ENCODE assay signal across 10 cellular contexts in genomic region chr2:149595069-149595963, GRCh38. TPM values are rescaled to one million over a fixed set of nuclear protein-coding genes. Genes with fewer than 3 reads are reported as not detected.
DNase-seq lines count a peak whose midpoint lies in the region; ATAC-seq, FAIRE-seq and TF ChIP-seq lines count a peak whose summit lies in the region.
"Had no signal": no experiment of that assay in that cellular context is flagged by ENCODE, and none has a peak within 500 bp of the region (broad histone marks: within the 10 kb centered on the region; RNA-seq: fewer than 3 reads in every experiment).

No MANE protein-coding gene starts in this region.

- no peaks in the 10 kb centered on the region for H3K36me3 Mint-ChIP-seq in activated T-helper 17 cell treated with anti-CD3 and anti-CD28 coated beads, Interleukin-2, amount 50 U/mL, for 72 hours (ENCODE audit: low read depth)
- H3K36me3 Mint-ChIP-seq: CD4-positive, CD25-positive, alpha-beta regulatory T cell had no signal

- H3K27me3 Mint-ChIP-seq in activated T-helper 17 cell treated with anti-CD3 and anti-CD28 coated beads, Interleukin-2, amount 50 U/mL, for 72 hours, result peaks cover 17% of the 10 kb centered on the region

- no peak overlapping the region for H3K27ac Mint-ChIP-seq in activated T-helper 17 cell treated with anti-CD3 and anti-CD28 coated beads, Interleukin-2, amount 50 U/mL, for 72 hours

- H3K4me3 Mint-ChIP-seq in activated T-helper 17 cell treated with anti-CD3 and anti-CD28 coated beads, Interleukin-2, amount 50 U/mL, for 72 hours, result no peak overlapping the region

- peak; percentile 56 for ATAC-seq in SK-N-SH treated with all-trans-retinoic acid at 6 μM for 48 hours
- no peak for ATAC-seq in activated T-helper 17 cell treated with anti-CD3 and anti-CD28 coated beads, Interleukin-2, amount 50 U/mL, for 72 hours (replicated peaks)
- no peak for ATAC-seq in HG03108 (IDR thresholded peaks at IDR 0.05; ENCODE audit: unreplicated experiment)

- H3K4me3 ChIP-seq in fibroblast of the aortic adventitia (ENCODE audit: low read depth, low read length), result no peak overlapping the region

- TF ChIP-seq POLR2A in H54 (IDR thresholded peaks at IDR 0.05; ENCODE audit: low read depth, low read length), result no peak

- H3K4me1 Mint-ChIP-seq in activated T-helper 17 cell treated with anti-CD3 and anti-CD28 coated beads, Interleukin-2, amount 50 U/mL, for 72 hours, result peaks cover 6% of the 10 kb centered on the region

- DNase-seq in A172 (ENCODE audit: low spot score) (peak; percentile 36), H54 (ENCODE audit: insufficient read length, low spot score) (no peak), fibroblast of the aortic adventitia (ENCODE audit: low read depth) (peak; percentile 63), ecto neural progenitor cell (ENCODE audit: low spot score) (no peak)
- no peak for DNase-seq in stimulated activated CD4-positive, alpha-beta T cell treated with anti-CD3 and anti-CD28 coated beads, Interleukin-2, amount 100 ng/mL, for 24 hours
- DNase-seq: CD4-positive, CD25-positive, alpha-beta regulatory T cell; SIG-M5 had no signal

- FAIRE-seq in H54 (lab: Jason Lieb, UNC), result peak; percentile 82

- peak; percentile 57 for TF ChIP-seq CTCF in fibroblast of the aortic adventitia (IDR thresholded peaks at IDR 0.05; ENCODE audit: insufficient read depth, low read length)

- H3K9me3 Mint-ChIP-seq in activated T-helper 17 cell treated with anti-CD3 and anti-CD28 coated beads, Interleukin-2, amount 50 U/mL, for 72 hours, result no peaks in the 10 kb centered on the region
- H3K9me3 Mint-ChIP-seq: CD4-positive, CD25-positive, alpha-beta regulatory T cell had no signal

TF ChIP-seq in SK-N-SH treated with all-trans-retinoic acid at 6 μM for 48 hours, 23 proteins besides CTCF, POLR2A, EP300 and RAD21:
- TF ChIP-seq SNAI2 (CRISPR knock-in tag; IDR thresholded peaks at IDR 0.05) (no peak), CREB5 (CRISPR knock-in tag; IDR thresholded peaks at IDR 0.05; ENCODE audit: low read depth) (no peak), PPARA (CRISPR knock-in tag; IDR thresholded peaks at IDR 0.05; ENCODE audit: borderline replicate concordance) (no peak), TOX (CRISPR knock-in tag; IDR thresholded peaks at IDR 0.05; ENCODE audit: borderline replicate concordance) (no peak), BACH2 (CRISPR knock-in tag; IDR thresholded peaks at IDR 0.05; ENCODE audit: borderline replicate concordance) (no peak), CSDC2 (CRISPR knock-in tag; IDR thresholded peaks at IDR 0.05) (no peak), ZFP30 (CRISPR knock-in tag; IDR thresholded peaks at IDR 0.05) (no peak), GLIS3 (CRISPR knock-in tag; IDR thresholded peaks at IDR 0.05) (no peak)
- TF ChIP-seq, protein P1, sequence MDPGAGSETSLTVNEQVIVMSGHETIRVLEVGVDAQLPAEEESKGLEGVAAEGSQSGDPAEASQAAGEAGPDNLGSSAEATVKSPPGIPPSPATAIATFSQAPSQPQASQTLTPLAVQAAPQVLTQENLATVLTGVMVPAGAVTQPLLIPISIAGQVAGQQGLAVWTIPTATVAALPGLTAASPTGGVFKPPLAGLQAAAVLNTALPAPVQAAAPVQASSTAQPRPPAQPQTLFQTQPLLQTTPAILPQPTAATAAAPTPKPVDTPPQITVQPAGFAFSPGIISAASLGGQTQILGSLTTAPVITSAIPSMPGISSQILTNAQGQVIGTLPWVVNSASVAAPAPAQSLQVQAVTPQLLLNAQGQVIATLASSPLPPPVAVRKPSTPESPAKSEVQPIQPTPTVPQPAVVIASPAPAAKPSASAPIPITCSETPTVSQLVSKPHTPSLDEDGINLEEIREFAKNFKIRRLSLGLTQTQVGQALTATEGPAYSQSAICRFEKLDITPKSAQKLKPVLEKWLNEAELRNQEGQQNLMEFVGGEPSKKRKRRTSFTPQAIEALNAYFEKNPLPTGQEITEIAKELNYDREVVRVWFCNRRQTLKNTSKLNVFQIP (CRISPR knock-in tag; IDR thresholded peaks at IDR 0.05; ENCODE audit: borderline replicate concordance, low read depth), result no peak

RNA-seq across cellular contexts. Expression of gene MMADHC, which starts 7.7 kb away (rescaled TPM):
- 425 and 434 TPM in 2 replicates for total RNA-seq in A172 (2014; rRNA removed; shearing (Covaris generic))
- 169 and 177 TPM in 2 replicates for total RNA-seq in fibroblast of the aortic adventitia (ENCODE audit: low replicate concordance)
- total RNA-seq in activated T-helper 17 cell treated with anti-CD3 and anti-CD28 coated beads, Interleukin-2, amount 50 U/mL, for 72 hours, result 100 to 1,000 TPM in 1 of 2 donors, 10 to 100 TPM in 1; 99.4 to 120 TPM

Comparison
In these comparisons a context has a peak if more than half of its experiments do, and no peak if none do; other contexts are left out.
1. DNase-seq: peak in A172 (single experiment) and fibroblast of the aortic adventitia (single experiment); none in H54 (single experiment), ecto neural progenitor cell (single experiment) and stimulated activated CD4-positive, alpha-beta T cell treated with anti-CD3 and anti-CD28 coated beads, Interleukin-2, amount 100 ng/mL, for 24 hours (0 of 2).